19 cellular contexts compared by ENCODE assay signal in the genomic region with DNA sequence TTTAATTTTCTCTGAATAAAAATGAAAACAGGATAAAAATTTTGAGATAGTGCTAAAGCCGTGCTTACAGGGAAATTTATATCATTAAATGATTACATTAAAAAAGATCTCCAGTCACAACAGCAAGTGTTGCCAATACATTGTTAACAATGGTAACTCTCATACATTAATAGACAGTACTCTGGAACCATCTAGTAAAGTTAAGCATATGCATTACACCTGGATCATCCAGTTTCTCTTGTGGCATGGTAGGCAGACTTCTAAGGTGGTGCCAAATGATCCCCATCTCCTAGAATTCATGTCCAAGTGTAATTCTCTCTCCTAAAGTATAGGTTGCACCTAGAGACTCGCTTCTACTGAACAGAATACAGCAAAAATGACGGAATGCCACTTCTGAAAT. TPM values are rescaled to one million over a fixed set of nuclear protein-coding genes. Genes with fewer than 3 reads are reported as not detected.
DNase-seq lines count a peak whose midpoint lies in the region; ATAC-seq and TF ChIP-seq lines count a peak whose summit lies in the region.
"Had no signal": no experiment of that assay in that cellular context is flagged by ENCODE, and none has a peak within 500 bp of the region (broad histone marks: within the 10 kb centered on the region; RNA-seq: fewer than 3 reads in every experiment).

No MANE protein-coding gene starts in this region.

- peaks cover 4% of the 10 kb centered on the region for H3K9me3 Mint-ChIP-seq in T-helper 2 cell treated with Interferon-gamma antibody and Interleukin-4, amounts not matched to agents 5 μg/mL and 100 μg/mL, for 36 hours
- no peaks in the 10 kb centered on the region for H3K9me3 Mint-ChIP-seq in activated T-helper 17 cell treated with anti-CD3 and anti-CD28 coated beads, Interleukin-2, amount 50 U/mL, for 72 hours
- H3K9me3 Mint-ChIP-seq in natural killer cell treated with Interleukin-12 subunit alpha and Interleukin-12 subunit beta and Interleukin-15 and Interleukin-18, amount 100 ng/mL, for 72 hours = no peaks in the 10 kb centered on the region

- peaks cover 53% of the 10 kb centered on the region for H3K4me1 Mint-ChIP-seq in T-helper 2 cell treated with Interferon-gamma antibody and Interleukin-4, amounts not matched to agents 5 μg/mL and 100 μg/mL, for 36 hours (ENCODE audit: low read depth)
- peaks cover 46% of the 10 kb centered on the region for H3K4me1 Mint-ChIP-seq in activated T-helper 17 cell treated with anti-CD3 and anti-CD28 coated beads, Interleukin-2, amount 50 U/mL, for 72 hours
- H3K4me1 Mint-ChIP-seq in natural killer cell treated with Interleukin-12 subunit alpha and Interleukin-12 subunit beta and Interleukin-15 and Interleukin-18, amount 100 ng/mL, for 72 hours (ENCODE audit: low read depth in 2 of 2) = peaks cover 45 to 60% of the 10 kb centered on the region in 2 donors

- H3K27me3 ChIP-seq in HL-60 (ENCODE audit: insufficient read depth, poor library complexity, severe bottlenecking) = no peaks in the 10 kb centered on the region
- H3K27me3 ChIP-seq: BLaER1, upper lobe of left lung had no signal

- no peak for ATAC-seq in activated T-helper 17 cell treated with anti-CD3 and anti-CD28 coated beads, Interleukin-2, amount 50 U/mL, for 72 hours (replicated peaks)
- ATAC-seq in natural killer cell treated with Interleukin-12 subunit alpha and Interleukin-12 subunit beta and Interleukin-15 and Interleukin-18, amount 100 ng/mL, for 72 hours = peak in 1 of 2 donors; percentile 12
- ATAC-seq in GM18498 (IDR thresholded peaks at IDR 0.05; ENCODE audit: unreplicated experiment) = no peak
- ATAC-seq: PC-3 had no signal

- peak overlapping the region; percentile 51 for H3K4me3 Mint-ChIP-seq in T-helper 2 cell treated with Interferon-gamma antibody and Interleukin-4, amounts not matched to agents 5 μg/mL and 100 μg/mL, for 36 hours
- H3K4me3 Mint-ChIP-seq in activated T-helper 17 cell treated with anti-CD3 and anti-CD28 coated beads, Interleukin-2, amount 50 U/mL, for 72 hours = peak overlapping the region; percentile 71
- peak overlapping the region; percentile 78 for H3K4me3 Mint-ChIP-seq in natural killer cell treated with Interleukin-12 subunit alpha and Interleukin-12 subunit beta and Interleukin-15 and Interleukin-18, amount 100 ng/mL, for 72 hours

- H3K4me3 ChIP-seq in HL-60 (replicated peaks; ENCODE audit: insufficient read depth, low read length) = no peak overlapping the region
- H3K4me3 ChIP-seq: BLaER1, SK-N-MC, upper lobe of left lung had no signal

- H3K27ac Mint-ChIP-seq in T-helper 2 cell treated with Interferon-gamma antibody and Interleukin-4, amounts not matched to agents 5 μg/mL and 100 μg/mL, for 36 hours = peak overlapping the region; percentile 82
- H3K27ac Mint-ChIP-seq in activated T-helper 17 cell treated with anti-CD3 and anti-CD28 coated beads, Interleukin-2, amount 50 U/mL, for 72 hours = peak overlapping the region; percentile 85
- H3K27ac Mint-ChIP-seq in natural killer cell treated with Interleukin-12 subunit alpha and Interleukin-12 subunit beta and Interleukin-15 and Interleukin-18, amount 100 ng/mL, for 72 hours = peak overlapping the region; percentile 92 to 95

- H3K36me3 Mint-ChIP-seq in T-helper 2 cell treated with Interferon-gamma antibody and Interleukin-4, amounts not matched to agents 5 μg/mL and 100 μg/mL, for 36 hours (ENCODE audit: low read depth) = peaks cover 56% of the 10 kb centered on the region
- H3K36me3 Mint-ChIP-seq in activated T-helper 17 cell treated with anti-CD3 and anti-CD28 coated beads, Interleukin-2, amount 50 U/mL, for 72 hours (ENCODE audit: low read depth) = no peaks in the 10 kb centered on the region
- no peaks in the 10 kb centered on the region for H3K36me3 Mint-ChIP-seq in natural killer cell treated with Interleukin-12 subunit alpha and Interleukin-12 subunit beta and Interleukin-15 and Interleukin-18, amount 100 ng/mL, for 72 hours

- H3K27me3 Mint-ChIP-seq in T-helper 2 cell treated with Interferon-gamma antibody and Interleukin-4, amounts not matched to agents 5 μg/mL and 100 μg/mL, for 36 hours (ENCODE audit: low read depth) = no peaks in the 10 kb centered on the region
- no peaks in the 10 kb centered on the region for H3K27me3 Mint-ChIP-seq in activated T-helper 17 cell treated with anti-CD3 and anti-CD28 coated beads, Interleukin-2, amount 50 U/mL, for 72 hours
- H3K27me3 Mint-ChIP-seq in natural killer cell treated with Interleukin-12 subunit alpha and Interleukin-12 subunit beta and Interleukin-15 and Interleukin-18, amount 100 ng/mL, for 72 hours = no peaks in the 10 kb centered on the region
- H3K27me3 Mint-ChIP-seq: progenitor cell of endocrine pancreas had no signal

- TF ChIP-seq CTCF in HL-60 (IDR thresholded peaks at IDR 0.05; ENCODE audit: insufficient read depth, low read length) = no peak

- DNase-seq in T-helper 2 cell treated with Interferon-gamma antibody and Interleukin-4, amounts not matched to agents 5 μg/mL and 100 μg/mL, for 36 hours (ENCODE audit: low spot score) = no peak
- DNase-seq in T-helper 2 cell = no peak
- no peak for DNase-seq in HL-60 (ENCODE audit: low read depth in 1 of 2, low spot score in 1 of 2)
- DNase-seq in natural killer cell treated with Interleukin-12 subunit alpha and Interleukin-12 subunit beta and Interleukin-15 and Interleukin-18, amount 100 ng/mL, for 72 hours (ENCODE audit: low spot score) = no peak
- no peak for DNase-seq in NCI-H2029 treated with DMSO at 0.1 percent for 48 hours (lab: John Stamatoyannopoulos, UW)
- no peak for DNase-seq in NCI-H2171 treated with DMSO at 0.1 percent for 48 hours (lab: John Stamatoyannopoulos, UW)
- DNase-seq: 8988T; anterior cingulate cortex; foreskin fibroblast; NCI-H1048; PC-3; small intestine; stimulated activated CD4-positive, alpha-beta T cell treated with anti-CD3 and anti-CD28 coated beads, Interleukin-4, amount 100 ng/mL, for 4 hours; upper lobe of left lung had no signal

- peak overlapping the region; percentile 36 for H3K27ac ChIP-seq in HL-60 (replicated peaks)
- H3K27ac ChIP-seq: BLaER1, SK-N-MC, upper lobe of left lung had no signal

RNA-seq across cellular contexts. Expression of gene PTBP3, which starts 17.5 kb away (rescaled TPM):
- 100 to 1,000 TPM in 1 of 2 donors, 10 to 100 TPM in 1; 83.5 to 117 TPM for total RNA-seq in activated T-helper 17 cell treated with anti-CD3 and anti-CD28 coated beads, Interleukin-2, amount 50 U/mL, for 72 hours
- 100 to 1,000 TPM; 123 to 143 TPM for total RNA-seq in natural killer cell treated with Interleukin-12 subunit alpha and Interleukin-12 subunit beta and Interleukin-15 and Interleukin-18, amount 100 ng/mL, for 72 hours
